15 cellular contexts compared by ENCODE assay signal in the genomic region with DNA sequence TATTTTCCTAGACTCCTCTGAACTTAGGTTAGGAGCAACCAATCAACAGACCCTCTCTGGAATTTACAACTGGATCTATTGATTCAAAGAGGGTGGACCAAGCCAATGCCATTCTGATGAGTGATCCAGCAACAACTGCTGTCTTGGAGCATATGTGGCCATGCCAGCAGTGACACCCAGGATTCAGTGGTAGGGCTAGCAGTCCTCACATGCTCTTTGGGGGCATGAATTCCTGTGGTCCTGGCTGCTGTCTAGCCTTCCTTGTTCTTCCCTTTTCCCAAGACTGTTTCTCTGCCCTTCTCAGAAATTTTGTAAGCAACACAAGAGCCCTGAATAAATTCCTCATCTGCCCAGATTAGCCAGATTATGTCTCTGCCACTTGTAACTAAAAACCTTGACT.
"Had no signal": no experiment of that assay in that cellular context is flagged by ENCODE, and none has a peak within 500 bp of the region (broad histone marks: within the 10 kb centered on the region; RNA-seq: fewer than 3 reads in every experiment).

No MANE protein-coding gene starts in this region.

- H3K27ac ChIP-seq: esophagus squamous epithelium, foreskin keratinocyte, left ventricle myocardium inferior, lower lobe of right lung, skin epidermis had no signal

- H3K4me3 ChIP-seq: esophagus squamous epithelium, left ventricle myocardium inferior, lower lobe of right lung, skin epidermis had no signal

- H3K4me1 ChIP-seq: esophagus squamous epithelium, foreskin keratinocyte, left ventricle myocardium inferior, lower lobe of right lung had no signal

- H3K36me3 ChIP-seq: esophagus squamous epithelium, left ventricle myocardium inferior, lower lobe of right lung had no signal

- H3K9me3 ChIP-seq: esophagus squamous epithelium, lower lobe of right lung had no signal

- DNase-seq: dermis blood vessel endothelial cell; esophagus squamous epithelium; foreskin keratinocyte; immature natural killer cell; left cardiac atrium; left ventricle myocardium inferior; lower lobe of right lung; midbrain; naive thymus-derived CD4-positive, alpha-beta T cell; posterior cingulate gyrus; stimulated activated naive CD4-positive, alpha-beta T cell treated with Interleukin-2 at 50 U/mL for 16 hours; trophoblast cell had no signal

- FAIRE-seq: colon, keratinocyte had no signal

- H3K27me3 ChIP-seq: esophagus squamous epithelium had no signal
